In the genomic region with DNA sequence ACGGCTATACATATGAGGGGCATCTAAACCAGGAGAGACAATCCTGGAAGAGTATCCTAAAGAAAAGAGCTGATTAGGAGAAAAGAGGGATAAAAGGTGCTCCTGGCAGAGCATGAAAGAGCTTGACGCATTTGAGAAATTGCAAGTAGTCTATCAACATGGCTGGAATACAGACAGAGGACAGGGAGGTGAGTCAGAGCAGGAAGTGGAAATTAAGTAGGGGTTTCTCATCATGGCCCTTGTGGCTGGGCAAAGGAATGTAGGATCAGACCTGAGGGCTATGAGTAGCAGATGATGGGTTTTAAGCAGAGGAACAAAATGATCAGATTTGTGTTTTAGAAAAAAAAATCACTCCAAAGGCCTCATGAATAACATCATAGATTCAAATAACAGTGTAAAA, we compare ENCODE assay signal across 12 cellular contexts. TPM values are rescaled to one million over a fixed set of nuclear protein-coding genes. Genes with fewer than 3 reads are reported as not detected.
DNase-seq lines count a peak whose midpoint lies in the region; ATAC-seq and TF ChIP-seq lines count a peak whose summit lies in the region.
"Had no signal": no experiment of that assay in that cellular context is flagged by ENCODE, and none has a peak within 500 bp of the region (broad histone marks: within the 10 kb centered on the region; RNA-seq: fewer than 3 reads in every experiment).

No MANE protein-coding gene starts in this region.

- H2BK120ac ChIP-seq in neuronal stem cell (ENCODE audit: low read depth, low read length) = no peak overlapping the region

- H2AK5ac ChIP-seq in neuronal stem cell (ENCODE audit: low read depth, low read length) = no peak overlapping the region

- H3K18ac ChIP-seq in neuronal stem cell (ENCODE audit: low read length) = no peak overlapping the region

- H3K36me3 ChIP-seq in osteoblast (ENCODE audit: insufficient read depth, low read length) (no peaks in the 10 kb centered on the region), neuronal stem cell (replicated peaks in 1 of 2; ENCODE audit: control insufficient read depth in 2 of 2, insufficient read depth in 2 of 2, low read length in 2 of 2) (no peaks in the 10 kb centered on the region)

- no peak overlapping the region for H4K91ac ChIP-seq in neuronal stem cell (ENCODE audit: low read depth, low read length, poor library complexity)

- H3K23ac ChIP-seq in neuronal stem cell (ENCODE audit: low read depth, low read length, poor library complexity) = no peak overlapping the region

- no CpG with 5 or more reads among the region's 2 CpGs for WGBS in neuronal stem cell (ENCODE audit: extremely low coverage in 2 of 2, insufficient read length in 2 of 2, insufficient replicate concordance in 1 of 2), 2 donors

- no peaks in the 10 kb centered on the region for H3K79me2 ChIP-seq in osteoblast (ENCODE audit: insufficient read depth, low read length)

- TF ChIP-seq CTCF in NB4 (IDR thresholded peaks at IDR 0.05; ENCODE audit: low read depth, low read length) (no peak), osteoblast (IDR thresholded peaks at IDR 0.05; ENCODE audit: extremely low read depth, low read depth, low read length) (no peak)

- H4K8ac ChIP-seq in neuronal stem cell (ENCODE audit: low read depth, low read length) = no peak overlapping the region

- H2BK12ac ChIP-seq in neuronal stem cell (ENCODE audit: low read length) = no peak overlapping the region

- peak; percentile 94 for DNase-seq in EL
- DNase-seq in NB4 (ENCODE audit: low read depth) = peak; percentile 33
- DNase-seq in dermis blood vessel endothelial cell = peak; percentile 14
- DNase-seq in osteoblast (ENCODE audit: insufficient read length, low spot score, missing footprints) = peak; percentile 83
- DNase-seq in COR-L47 (lab: John Stamatoyannopoulos, UW) = no peak
- DNase-seq in neuronal stem cell (ENCODE audit: low spot score) = no peak
- DNase-seq: effector memory CD8-positive, alpha-beta T cell; GDM1; left colon; NCI-H524 treated with DMSO at 0.1 percent for 48 hours had no signal

- H3K27me3 ChIP-seq in osteoblast (ENCODE audit: insufficient read depth, low read length) (no peaks in the 10 kb centered on the region), neuronal stem cell (ENCODE audit: control insufficient read depth in 3 of 3, insufficient read depth in 3 of 3, low read depth in 1 of 3, low read length in 3 of 3) (no peaks in the 10 kb centered on the region)

- peak overlapping the region; percentile 72 for H3K27ac ChIP-seq in osteoblast (ENCODE audit: low read depth, low read length)
- H3K27ac ChIP-seq in neuronal stem cell (replicated peaks; ENCODE audit: low read length) = no peak overlapping the region

- peaks cover 40% of the 10 kb centered on the region for H3K4me1 ChIP-seq in osteoblast (ENCODE audit: insufficient read depth, low read length)
- H3K4me1 ChIP-seq in neuronal stem cell (ENCODE audit: control insufficient read depth in 2 of 2, insufficient read depth in 1 of 2, low read depth in 1 of 2, low read length in 2 of 2) = peaks cover 0 to 2% of the 10 kb centered on the region in 2 donors

- no peak overlapping the region for H3K4me3 ChIP-seq in NB4 (ENCODE audit: low read depth, low read length)
- H3K4me3 ChIP-seq in osteoblast (ENCODE audit: insufficient read depth, low read length) = no peak overlapping the region
- no peak overlapping the region for H3K4me3 ChIP-seq in neuronal stem cell (ENCODE audit: low read length in 2 of 2)

- no peak for ATAC-seq in HG03378 (IDR thresholded peaks at IDR 0.05; ENCODE audit: unreplicated experiment)
- ATAC-seq in HG02798 (IDR thresholded peaks at IDR 0.05; ENCODE audit: poor library complexity, unreplicated experiment) = no peak
- ATAC-seq: effector memory CD8-positive, alpha-beta T cell; left colon had no signal

- H3K4me2 ChIP-seq in osteoblast (ENCODE audit: insufficient read depth, low read length) (no peak overlapping the region), neuronal stem cell (ENCODE audit: insufficient read depth, low read length, poor library complexity, severe bottlenecking) (no peak overlapping the region)

- no peak overlapping the region for H3K14ac ChIP-seq in neuronal stem cell (ENCODE audit: low read length)

- TF ChIP-seq POLR2A in NB4 (IDR thresholded peaks at IDR 0.05; ENCODE audit: extremely low read depth, insufficient read length) = no peak

- no peaks in the 10 kb centered on the region for H3K79me1 ChIP-seq in neuronal stem cell (ENCODE audit: low read depth, low read length)

- no peak overlapping the region for H2BK5ac ChIP-seq in neuronal stem cell (ENCODE audit: low read length)

- no peak overlapping the region for H3K9ac ChIP-seq in neuronal stem cell (ENCODE audit: low read depth, low read length, poor library complexity)

- no peaks in the 10 kb centered on the region for H4K20me1 ChIP-seq in osteoblast (ENCODE audit: insufficient read depth, low read length)

- H2AFZ ChIP-seq in osteoblast (ENCODE audit: low read length) = no peak overlapping the region
- H2AFZ ChIP-seq in neuronal stem cell (ENCODE audit: low read length) = no peak overlapping the region

- H3K9me3 ChIP-seq in osteoblast (ENCODE audit: low read depth, low read length) (no peaks in the 10 kb centered on the region), neuronal stem cell (replicated peaks in 1 of 2; ENCODE audit: control insufficient read depth in 2 of 2, insufficient read depth in 1 of 2, low read depth in 1 of 2, low read length in 2 of 2) (no peaks in the 10 kb centered on the region)

- no peak overlapping the region for H2BK15ac ChIP-seq in neuronal stem cell (ENCODE audit: low read length)

- no peak overlapping the region for H3K4ac ChIP-seq in neuronal stem cell (ENCODE audit: low read length)

RNA-seq across cellular contexts. Expression of a gene that starts 49.2 kb away (rescaled TPM):
- total RNA-seq in dermis blood vessel endothelial cell = 144 and 149 TPM in 2 replicates
- total RNA-seq in osteoblast = 123 and 133 TPM in 2 replicates
- 45.3 TPM for polyA plus RNA-seq in neuronal stem cell (2013, experiment 1 of 2)
- polyA plus RNA-seq in neuronal stem cell (2013, experiment 2 of 2) = 42.0 TPM

Comparison
In these comparisons a context has a peak if more than half of its experiments do, and no peak if none do; other contexts are left out.
1. DNase-seq: peak in EL (single experiment), NB4 (single experiment), dermis blood vessel endothelial cell (single experiment) and osteoblast (single experiment); none in COR-L47 (single experiment) and neuronal stem cell (single experiment).